In genomic region chr10:91034042-91034441, GRCh38 we compare ENCODE assay signal across 9 cellular contexts.
DNase-seq lines count a peak whose midpoint lies in the region; ATAC-seq and TF ChIP-seq lines count a peak whose summit lies in the region.
"Had no signal": no experiment of that assay in that cellular context is flagged by ENCODE, and none has a peak within 500 bp of the region (broad histone marks: within the 10 kb centered on the region; RNA-seq: fewer than 3 reads in every experiment).

No MANE protein-coding gene starts in this region.

- H3K4me1 Mint-ChIP-seq in GM23338, result peaks cover 13% of the 10 kb centered on the region
- peaks cover 14% of the 10 kb centered on the region for H3K4me1 Mint-ChIP-seq in activated T-helper 2 cell treated with anti-CD3 and anti-CD28 coated beads, Interferon-gamma antibody, Interleukin-2, Interleukin-4, amounts not matched to agents 10 μg/mL and 5 μg/mL and 100 μg/mL, durations not matched to agents 14 hours and 24 hours and 36 hours (ENCODE audit: low read depth)

- no peaks in the 10 kb centered on the region for H3K36me3 Mint-ChIP-seq in GM23338 (ENCODE audit: low read depth)
- H3K36me3 Mint-ChIP-seq in activated T-helper 2 cell treated with anti-CD3 and anti-CD28 coated beads, Interferon-gamma antibody, Interleukin-2, Interleukin-4, amounts not matched to agents 10 μg/mL and 5 μg/mL and 100 μg/mL, durations not matched to agents 14 hours and 24 hours and 36 hours (ENCODE audit: low read depth), result peaks cover 5% of the 10 kb centered on the region

- H3K4me3 ChIP-seq in BLaER1 (no peak overlapping the region), GM23338 (no peak overlapping the region), lower lobe of right lung (no peak overlapping the region)
- H3K4me3 ChIP-seq: PC-9 had no signal

- H3K27me3 ChIP-seq in BLaER1 (no peaks in the 10 kb centered on the region), GM23338 (ENCODE audit: insufficient read depth) (no peaks in the 10 kb centered on the region), lower lobe of right lung (ENCODE audit: low read depth) (no peaks in the 10 kb centered on the region)

- no peak for TF ChIP-seq CTCF in GM23338 (conservative IDR thresholded peaks at IDR 0.05; ENCODE audit: low read depth in 2 of 2)
- TF ChIP-seq CTCF in lower lobe of right lung (IDR thresholded peaks at IDR 0.05), result no peak

- H3K27me3 Mint-ChIP-seq in GM23338 (ENCODE audit: insufficient read depth, low read depth, poor library complexity), result peaks cover 2% of the 10 kb centered on the region
- peaks cover 15% of the 10 kb centered on the region for H3K27me3 Mint-ChIP-seq in activated T-helper 2 cell treated with anti-CD3 and anti-CD28 coated beads, Interferon-gamma antibody, Interleukin-2, Interleukin-4, amounts not matched to agents 10 μg/mL and 5 μg/mL and 100 μg/mL, durations not matched to agents 14 hours and 24 hours and 36 hours (ENCODE audit: low read depth)

- no peak overlapping the region for H3K4me3 Mint-ChIP-seq in GM23338
- H3K4me3 Mint-ChIP-seq in activated T-helper 2 cell treated with anti-CD3 and anti-CD28 coated beads, Interferon-gamma antibody, Interleukin-2, Interleukin-4, amounts not matched to agents 10 μg/mL and 5 μg/mL and 100 μg/mL, durations not matched to agents 14 hours and 24 hours and 36 hours (ENCODE audit: low read depth), result peak overlapping the region; percentile 18

- H3K4me2 ChIP-seq in BLaER1 (peak overlapping the region; percentile 37; the same call in 1 of the 2 replicates), GM23338 (no peak overlapping the region)
- H3K4me2 ChIP-seq: PC-9 had no signal

- no peaks in the 10 kb centered on the region for H3K9me3 ChIP-seq in BLaER1
- H3K9me3 ChIP-seq in lower lobe of right lung, result no peaks in the 10 kb centered on the region

- no peaks in the 10 kb centered on the region; the same call in 1 of the 2 replicates for H3K9me2 ChIP-seq in GM23338 (ENCODE audit: insufficient read depth)

- H3K9ac ChIP-seq in BLaER1, result no peak overlapping the region

- ATAC-seq in GM23338, result no peak
- ATAC-seq in lower lobe of right lung, result peak in 1 of 2 donors; percentile 33
- ATAC-seq in HG03175 (IDR thresholded peaks at IDR 0.05; ENCODE audit: unreplicated experiment), result no peak

- no peak overlapping the region for H3K27ac Mint-ChIP-seq in GM23338
- H3K27ac Mint-ChIP-seq in activated T-helper 2 cell treated with anti-CD3 and anti-CD28 coated beads, Interferon-gamma antibody, Interleukin-2, Interleukin-4, amounts not matched to agents 10 μg/mL and 5 μg/mL and 100 μg/mL, durations not matched to agents 14 hours and 24 hours and 36 hours, result peak overlapping the region; percentile 82

- H3K9me3 Mint-ChIP-seq in GM23338, result no peaks in the 10 kb centered on the region; the same call in 2 of the 3 replicates
- peaks cover 5% of the 10 kb centered on the region for H3K9me3 Mint-ChIP-seq in activated T-helper 2 cell treated with anti-CD3 and anti-CD28 coated beads, Interferon-gamma antibody, Interleukin-2, Interleukin-4, amounts not matched to agents 10 μg/mL and 5 μg/mL and 100 μg/mL, durations not matched to agents 14 hours and 24 hours and 36 hours

- H3K36me3 ChIP-seq in BLaER1 (no peaks in the 10 kb centered on the region), GM23338 (ENCODE audit: insufficient read depth) (no peaks in the 10 kb centered on the region), lower lobe of right lung (no peaks in the 10 kb centered on the region)

- DNase-seq in GM23338 (ENCODE audit: low spot score), result no peak
- peak; percentile 22 for DNase-seq in activated T-helper 2 cell treated with anti-CD3 and anti-CD28 coated beads, Interferon-gamma antibody, Interleukin-2, Interleukin-4, amounts not matched to agents 10 μg/mL and 5 μg/mL and 100 μg/mL, durations not matched to agents 14 hours and 24 hours and 36 hours (ENCODE audit: low spot score)
- no peak for DNase-seq in lower lobe of right lung
- DNase-seq in NCI-H510A (lab: John Stamatoyannopoulos, UW), result no peak
- DNase-seq in posterior cingulate gyrus, result no peak
- DNase-seq in A172 (ENCODE audit: low spot score), result no peak
- DNase-seq: PC-9 had no signal

- H3F3A ChIP-seq in GM23338 (replicated peaks; ENCODE audit: low read depth), result no peaks in the 10 kb centered on the region

- intact Hi-C loops in activated T-helper 2 cell treated with anti-CD3 and anti-CD28 coated beads, Interferon-gamma antibody, Interleukin-2, Interleukin-4, amounts not matched to agents 10 μg/mL and 5 μg/mL and 100 μg/mL, durations not matched to agents 14 hours and 24 hours and 36 hours (cut with micrococcal nuclease), result loop anchor here (5.0 kb wide), 1 partner anchor 127 kb away; no protein-coding TSS in a partner anchor
- intact Hi-C loops in lower lobe of right lung (cut with DNase I), result no loop called here
- intact Hi-C loops in posterior cingulate gyrus (cut with DNase I), result no loop called here

- H3K79me2 ChIP-seq in GM23338 (replicated peaks; ENCODE audit: insufficient read depth), result no peaks in the 10 kb centered on the region

- H3K4me1 ChIP-seq in BLaER1, result peaks cover 11% of the 10 kb centered on the region
- H3K4me1 ChIP-seq in GM23338 (ENCODE audit: insufficient read depth), result peaks cover 24% of the 10 kb centered on the region
- H3K4me1 ChIP-seq in lower lobe of right lung, result peaks cover 12% of the 10 kb centered on the region

- H4K20me1 ChIP-seq in BLaER1, result no peaks in the 10 kb centered on the region
- H4K20me1 ChIP-seq in GM23338 (replicated peaks; ENCODE audit: insufficient read depth), result no peaks in the 10 kb centered on the region

- H2AFZ ChIP-seq in GM23338, result peak overlapping the region; percentile 48; the same call in 1 of the 2 replicates
- H2AFZ ChIP-seq: PC-9 had no signal

- H3K27ac ChIP-seq in BLaER1 (no peak overlapping the region), GM23338 (ENCODE audit: low read depth) (no peak overlapping the region), lower lobe of right lung (peak overlapping the region; percentile 9)
- H3K27ac ChIP-seq: PC-9 had no signal

TF ChIP-seq in GM23338, 12 proteins besides CTCF, POLR2A, EP300 and RAD21 (continues in another document):
- TF ChIP-seq POLR2AphosphoS5 (IDR thresholded peaks at IDR 0.05; ENCODE audit: low read depth), result no peak
- TF ChIP-seq ZNF114 (CRISPR knock-in tag; IDR thresholded peaks at IDR 0.05), result no peak
- no peak for TF ChIP-seq REST (IDR thresholded peaks at IDR 0.05; ENCODE audit: unreplicated experiment)
- no peak for TF ChIP-seq ETS1 (IDR thresholded peaks at IDR 0.05)
- TF ChIP-seq ZNF331 (CRISPR knock-in tag; IDR thresholded peaks at IDR 0.05; ENCODE audit: low read depth), result no peak
- TF ChIP-seq NANOG (IDR thresholded peaks at IDR 0.05; ENCODE audit: borderline replicate concordance), result no peak
- no peak for TF ChIP-seq EZH2phosphoT487 (IDR thresholded peaks at IDR 0.05; ENCODE audit: unreplicated experiment)
- TF ChIP-seq STAT1 (IDR thresholded peaks at IDR 0.05; ENCODE audit: unreplicated experiment), result no peak
- no peak for TF ChIP-seq CREB1 (CRISPR knock-in tag; IDR thresholded peaks at IDR 0.05; ENCODE audit: low read depth)
- TF ChIP-seq EZH2 (IDR thresholded peaks at IDR 0.05; ENCODE audit: low read depth, unreplicated experiment), result no peak
